ENCODE assay signal across 11 cellular contexts in the genomic region with DNA sequence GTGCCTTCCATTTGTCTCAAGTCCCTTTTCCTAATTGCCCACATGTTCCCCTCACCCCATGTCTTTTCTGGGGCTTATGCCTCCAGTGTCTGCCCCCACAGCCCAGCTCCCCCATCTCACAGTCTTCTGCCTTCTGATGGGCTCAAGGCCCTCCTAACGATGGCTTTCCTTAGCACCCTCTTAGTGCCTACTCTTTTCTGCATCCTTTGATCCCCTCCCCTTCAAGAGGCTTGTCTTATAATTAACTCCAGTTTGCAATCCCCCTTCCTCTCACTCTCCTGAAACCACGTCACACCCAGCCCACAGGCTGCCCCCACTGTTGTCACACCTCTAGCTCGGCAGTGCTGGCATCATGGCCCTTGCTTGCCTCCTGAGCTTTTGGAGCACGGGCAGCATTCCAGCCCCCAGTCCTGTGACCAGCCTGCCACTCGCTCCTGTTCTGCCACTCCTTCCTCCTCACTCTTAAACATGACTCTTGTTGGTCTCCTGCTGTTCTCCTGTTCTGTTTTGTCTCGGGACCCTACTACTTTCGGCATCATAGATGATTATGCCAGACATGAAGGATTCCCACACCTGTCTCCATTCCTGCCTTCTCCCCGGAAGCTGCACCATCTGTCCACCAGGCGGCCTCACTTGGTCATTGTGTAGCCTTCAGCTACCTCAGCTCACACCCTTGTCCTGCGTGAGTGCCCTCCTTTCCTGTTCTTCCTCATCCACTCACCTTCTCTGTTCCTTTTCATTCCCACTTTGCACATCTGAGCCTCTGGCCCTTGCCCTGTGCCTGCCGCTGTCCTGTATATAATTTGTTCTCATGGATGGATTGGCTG. TPM values are rescaled to one million over a fixed set of nuclear protein-coding genes. Genes with fewer than 3 reads are reported as not detected.
DNase-seq lines count a peak whose midpoint lies in the region; ATAC-seq and TF ChIP-seq lines count a peak whose summit lies in the region.
"Had no signal": no experiment of that assay in that cellular context is flagged by ENCODE, and none has a peak within 500 bp of the region (broad histone marks: within the 10 kb centered on the region; RNA-seq: fewer than 3 reads in every experiment).

No MANE protein-coding gene starts in this region.

- peaks cover 22% of the 10 kb centered on the region for H3K4me1 ChIP-seq in CD4-positive, CD25-positive, alpha-beta regulatory T cell (ENCODE audit: control insufficient read depth, insufficient read depth, low read length, poor library complexity, severe bottlenecking)

- no peaks in the 10 kb centered on the region for H3K9me3 Mint-ChIP-seq in CD4-positive, CD25-positive, alpha-beta regulatory T cell
- H3K9me3 Mint-ChIP-seq in memory B cell: no peaks in the 10 kb centered on the region
- H3K9me3 Mint-ChIP-seq: IgD-negative memory B cell had no signal

- H3K4me3 ChIP-seq in CD4-positive, CD25-positive, alpha-beta regulatory T cell (ENCODE audit: low read depth, low read length): no peak overlapping the region
- no peak overlapping the region for H3K4me3 ChIP-seq in HFF-Myc (replicated peaks; ENCODE audit: low read depth, low read length)

- H3K27ac ChIP-seq in CD4-positive, CD25-positive, alpha-beta regulatory T cell (ENCODE audit: insufficient read depth, low read length, poor library complexity, severe bottlenecking): no peak overlapping the region

- peak; percentile 46 for TF ChIP-seq CTCF in HFF-Myc (IDR thresholded peaks at IDR 0.05; ENCODE audit: low read depth, low read length, missing control alignments)

- no peaks in the 10 kb centered on the region for H3K27me3 Mint-ChIP-seq in CD4-positive, CD25-positive, alpha-beta regulatory T cell
- H3K27me3 Mint-ChIP-seq in memory B cell: no peaks in the 10 kb centered on the region
- H3K27me3 Mint-ChIP-seq: IgD-negative memory B cell had no signal

- H3K4me3 Mint-ChIP-seq in CD4-positive, CD25-positive, alpha-beta regulatory T cell: peak overlapping the region in 1 of 4 donors; percentile 21
- no peak overlapping the region for H3K4me3 Mint-ChIP-seq in memory B cell
- H3K4me3 Mint-ChIP-seq: IgD-negative memory B cell had no signal

- H3K9me3 ChIP-seq in CD4-positive, CD25-positive, alpha-beta regulatory T cell (ENCODE audit: control insufficient read depth in 2 of 2, low read length in 2 of 2): no peaks in the 10 kb centered on the region

- ATAC-seq in CD4-positive, CD25-positive, alpha-beta regulatory T cell (ENCODE audit: low read depth in 2 of 2): no peak
- ATAC-seq in memory B cell (ENCODE audit: low read depth) (no peak), GM21825 (IDR thresholded peaks at IDR 0.05; ENCODE audit: unreplicated experiment) (no peak), HG02973 (IDR thresholded peaks at IDR 0.05; ENCODE audit: unreplicated experiment) (no peak)

- H3K4me1 Mint-ChIP-seq in CD4-positive, CD25-positive, alpha-beta regulatory T cell: peaks cover 17 to 72% (median 35%) of the 10 kb centered on the region in 4 donors
- H3K4me1 Mint-ChIP-seq in memory B cell: peaks cover 38% of the 10 kb centered on the region

- peak overlapping the region in 2 of 3 donors; percentile 50 to 67 for H3K27ac Mint-ChIP-seq in CD4-positive, CD25-positive, alpha-beta regulatory T cell
- peak overlapping the region; percentile 54 for H3K27ac Mint-ChIP-seq in memory B cell

- H3K36me3 ChIP-seq in CD4-positive, CD25-positive, alpha-beta regulatory T cell (ENCODE audit: control insufficient read depth, insufficient read depth, low read length): peaks cover 65% of the 10 kb centered on the region

- H3K36me3 Mint-ChIP-seq in CD4-positive, CD25-positive, alpha-beta regulatory T cell: peaks cover 39% of the 10 kb centered on the region
- H3K36me3 Mint-ChIP-seq in memory B cell: peaks cover 35% of the 10 kb centered on the region

- no peak for DNase-seq in CD4-positive, CD25-positive, alpha-beta regulatory T cell
- DNase-seq in HFF-Myc (ENCODE audit: extremely low read depth, low read depth) (no peak), cerebellum (ENCODE audit: low spot score) (peak; percentile 48), memory B cell (ENCODE audit: low spot score in 2 of 2) (no peak), MV-4-11 (lab: John Stamatoyannopoulos, UW) (no peak)
- no peak for DNase-seq in activated naive CD4-positive, alpha-beta T cell treated with Interleukin-2 at 50 U/mL for 16 hours
- DNase-seq: activated T-cell treated with anti-CD3 and anti-CD28 coated beads, Interleukin-2, amount 50 U/mL, for 48 hours; SIG-M5 had no signal

- H3K27me3 ChIP-seq in CD4-positive, CD25-positive, alpha-beta regulatory T cell (ENCODE audit: control insufficient read depth, insufficient read depth, low read length): no peaks in the 10 kb centered on the region

RNA-seq across cellular contexts. Expression of a gene that starts 26.1 kb away (rescaled TPM):
- 33.7 TPM for total RNA-seq in CD4-positive, CD25-positive, alpha-beta regulatory T cell
- polyA plus RNA-seq in CD4-positive, CD25-positive, alpha-beta regulatory T cell: 100 to 1,000 TPM in 3 of 4 donors, 10 to 100 TPM in 1; 98.4 to 124 (median 110) TPM
- total RNA-seq in cerebellum: 29.5 TPM

RNA-seq across cellular contexts. Expression of a gene that starts 36.2 kb away (rescaled TPM):
- 34.4 TPM for total RNA-seq in CD4-positive, CD25-positive, alpha-beta regulatory T cell
- polyA plus RNA-seq in CD4-positive, CD25-positive, alpha-beta regulatory T cell: 10 to 100 TPM; 55.0 to 70.0 (median 55.6) TPM
- 4.2 TPM for total RNA-seq in cerebellum

RNA-seq across cellular contexts. Expression of a gene that starts 38.9 kb away (rescaled TPM):
- not detected for total RNA-seq in CD4-positive, CD25-positive, alpha-beta regulatory T cell
- not detected for polyA plus RNA-seq in CD4-positive, CD25-positive, alpha-beta regulatory T cell
- 0.45 TPM for total RNA-seq in cerebellum

RNA-seq across cellular contexts. Expression of a gene that starts 42.4 kb away (rescaled TPM):
- total RNA-seq in CD4-positive, CD25-positive, alpha-beta regulatory T cell: 0.47 TPM
- under 1 TPM in 3 of 4 donors, not detected in 1; 0.38 to 0.87 (median 0.52) TPM for polyA plus RNA-seq in CD4-positive, CD25-positive, alpha-beta regulatory T cell
- 0.64 TPM for total RNA-seq in cerebellum

RNA-seq across cellular contexts. Expression of a gene that starts 48.5 kb away (rescaled TPM):
- 29.9 TPM for total RNA-seq in CD4-positive, CD25-positive, alpha-beta regulatory T cell
- polyA plus RNA-seq in CD4-positive, CD25-positive, alpha-beta regulatory T cell: 10 to 100 TPM; 65.4 to 89.3 (median 75.5) TPM
- 5.0 TPM for total RNA-seq in cerebellum
